ENCODE assay signal across 20 cellular contexts in genomic region chr9:108014353-108014752, GRCh38.
DNase-seq lines count a peak whose midpoint lies in the region; ATAC-seq, FAIRE-seq and TF ChIP-seq lines count a peak whose summit lies in the region.
"Had no signal": no experiment of that assay in that cellular context is flagged by ENCODE, and none has a peak within 500 bp of the region (broad histone marks: within the 10 kb centered on the region; RNA-seq: fewer than 3 reads in every experiment).

No MANE protein-coding gene starts in this region.

- ATAC-seq in memory B cell (ENCODE audit: low read depth), result peak; percentile 61
- ATAC-seq in stimulated activated memory B cell treated with anti-CD40 and anti-IgM and Interleukin-4, amounts not matched to agents 10 μg/mL and 1 μg/mL and 100 μg/mL, for 72 hours, result no peak
- no peak for ATAC-seq in GM18868 (IDR thresholded peaks at IDR 0.05; ENCODE audit: unreplicated experiment)
- ATAC-seq: A549, GM23338, HCT116 had no signal

- peaks cover 26% of the 10 kb centered on the region for H3K4me1 Mint-ChIP-seq in memory B cell
- peaks cover 36% of the 10 kb centered on the region for H3K4me1 Mint-ChIP-seq in stimulated activated memory B cell treated with anti-CD40 and anti-IgM and Interleukin-4, amounts not matched to agents 10 μg/mL and 1 μg/mL and 100 μg/mL, for 72 hours
- H3K4me1 Mint-ChIP-seq: CD4-positive, alpha-beta memory T cell had no signal

- no peaks in the 10 kb centered on the region for H3K27me3 Mint-ChIP-seq in memory B cell
- no peaks in the 10 kb centered on the region for H3K27me3 Mint-ChIP-seq in stimulated activated memory B cell treated with anti-CD40 and anti-IgM and Interleukin-4, amounts not matched to agents 10 μg/mL and 1 μg/mL and 100 μg/mL, for 72 hours
- H3K27me3 Mint-ChIP-seq: CD4-positive, alpha-beta memory T cell had no signal

- H3K9me3 Mint-ChIP-seq in memory B cell, result no peaks in the 10 kb centered on the region
- H3K9me3 Mint-ChIP-seq in stimulated activated memory B cell treated with anti-CD40 and anti-IgM and Interleukin-4, amounts not matched to agents 10 μg/mL and 1 μg/mL and 100 μg/mL, for 72 hours, result no peaks in the 10 kb centered on the region
- H3K9me3 Mint-ChIP-seq: GM23338, H9 had no signal

- no peak for FAIRE-seq in GM12891 (lab: Jason Lieb, UNC)
- FAIRE-seq: A549 had no signal

- no peak for DNase-seq in GM12891 (ENCODE audit: insufficient read length, low spot score)
- no peak for DNase-seq in memory B cell (ENCODE audit: low spot score in 2 of 2)
- DNase-seq in NK-92 treated with Interleukin-12 subunit alpha and Interleukin-12 subunit beta, amount 100 ng/mL, for 24 hours (lab: John Stamatoyannopoulos, UW), result no peak
- no peak for DNase-seq in ureter (ENCODE audit: low spot score)
- DNase-seq: 8988T; ACHN; AML-193; C1 segment of cervical spinal cord; Calu3; CD4-positive, alpha-beta memory T cell; COR-L47; DMS53; DMS79 treated with DMSO at 0.1 percent for 48 hours; GF-D8; H9 had no signal

- H3K36me3 Mint-ChIP-seq in memory B cell, result no peaks in the 10 kb centered on the region
- H3K36me3 Mint-ChIP-seq in stimulated activated memory B cell treated with anti-CD40 and anti-IgM and Interleukin-4, amounts not matched to agents 10 μg/mL and 1 μg/mL and 100 μg/mL, for 72 hours, result no peaks in the 10 kb centered on the region
- H3K36me3 Mint-ChIP-seq: CD4-positive, alpha-beta memory T cell had no signal

- H3K27ac Mint-ChIP-seq in memory B cell, result no peak overlapping the region
- H3K27ac Mint-ChIP-seq in stimulated activated memory B cell treated with anti-CD40 and anti-IgM and Interleukin-4, amounts not matched to agents 10 μg/mL and 1 μg/mL and 100 μg/mL, for 72 hours, result peak overlapping the region; percentile 21
- H3K27ac Mint-ChIP-seq: CD4-positive, alpha-beta memory T cell; GM23338; H9 had no signal

- TF ChIP-seq POLR2A in GM12891 (IDR thresholded peaks at IDR 0.05; ENCODE audit: low read depth, low read length), result no peak

- H3K4me3 Mint-ChIP-seq in memory B cell, result no peak overlapping the region
- no peak overlapping the region for H3K4me3 Mint-ChIP-seq in stimulated activated memory B cell treated with anti-CD40 and anti-IgM and Interleukin-4, amounts not matched to agents 10 μg/mL and 1 μg/mL and 100 μg/mL, for 72 hours
- H3K4me3 Mint-ChIP-seq: CD4-positive, alpha-beta memory T cell; GM23338; H9 had no signal

TF ChIP-seq in GM12891, 5 proteins besides CTCF, POLR2A, EP300 and RAD21:
- no peak for TF ChIP-seq POLR2AphosphoS5 (IDR thresholded peaks at IDR 0.05; ENCODE audit: low read depth, low read length)
- peak; percentile 70 for TF ChIP-seq SPI1 (IDR thresholded peaks at IDR 0.05; ENCODE audit: low read depth, low read length)
